1 cellular context compared by ENCODE assay signal in the genomic region with DNA sequence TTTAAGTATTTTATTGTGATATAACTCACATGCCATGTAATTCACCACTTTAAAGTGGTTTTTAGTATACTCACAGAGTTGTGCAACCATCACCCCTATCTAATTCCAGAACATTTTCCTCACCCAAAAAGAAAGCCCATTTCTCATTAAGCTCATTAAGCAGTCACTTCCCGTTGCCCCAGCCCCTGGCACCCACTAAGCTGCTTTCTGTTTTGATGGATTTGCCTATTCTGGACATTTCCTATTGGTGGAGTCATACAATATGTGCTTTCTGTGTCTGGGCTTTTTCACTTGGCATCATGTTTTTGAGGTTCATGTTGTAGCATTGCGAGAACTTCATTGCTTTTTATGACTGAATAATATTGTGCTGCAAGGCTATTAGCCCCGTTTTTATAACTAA.
TF ChIP-seq lines count a peak whose summit lies in the region.

No MANE protein-coding gene starts in this region.

TF ChIP-seq in IMR-90, 13 proteins besides CTCF, POLR2A, EP300 and RAD21 (continued from another document):
- 0 out of 2 replicates have a peak, but pooled peaks have one; percentile 20 for TF ChIP-seq CEBPB (IDR thresholded peaks at IDR 0.05; ENCODE audit: low read depth, low read length)
